Comparison of ENCODE assay signal across 1 cellular context in the genomic region with DNA sequence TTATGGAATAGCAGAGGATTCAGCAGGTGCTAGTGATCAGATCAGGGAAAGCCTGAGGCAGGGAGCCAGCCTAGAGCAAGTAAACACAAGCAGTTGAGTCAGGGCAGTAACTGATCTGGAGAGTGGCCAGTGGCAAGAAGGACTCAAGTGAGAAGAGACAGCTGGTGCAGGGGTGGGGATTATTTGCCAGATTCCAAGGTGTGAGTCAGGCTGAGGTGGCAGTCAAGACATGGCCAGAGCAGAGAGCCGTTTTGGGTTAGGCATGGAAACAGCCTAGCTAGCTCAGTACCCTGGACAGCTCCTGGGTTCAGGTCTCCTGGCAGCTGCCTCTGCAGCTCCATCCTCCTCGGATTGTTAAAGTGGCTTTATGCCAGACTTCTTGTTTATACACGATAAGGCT.
TF ChIP-seq lines count a peak whose summit lies in the region.

No MANE protein-coding gene starts in this region.

TF ChIP-seq in HepG2, 621 proteins besides CTCF, POLR2A, EP300 and RAD21 (continued from another document):
- TF ChIP-seq, protein P1, sequence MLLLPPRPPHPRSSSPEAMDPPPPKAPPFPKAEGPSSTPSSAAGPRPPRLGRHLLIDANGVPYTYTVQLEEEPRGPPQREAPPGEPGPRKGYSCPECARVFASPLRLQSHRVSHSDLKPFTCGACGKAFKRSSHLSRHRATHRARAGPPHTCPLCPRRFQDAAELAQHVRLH (CRISPR knock-in tag; IDR thresholded peaks at IDR 0.05; ENCODE audit: borderline replicate concordance, low read depth) = peak; percentile 80; the same call in 1 of the 2 replicates
- TF ChIP-seq ZNF24 (IDR thresholded peaks at IDR 0.05) (no peak), ZNF747 (CRISPR knock-in tag; IDR thresholded peaks at IDR 0.05; ENCODE audit: borderline replicate concordance) (no peak), HOXA3 (CRISPR knock-in tag; IDR thresholded peaks at IDR 0.05) (peak; percentile 45; the same call in 1 of the 2 replicates), TOE1 (CRISPR knock-in tag; IDR thresholded peaks at IDR 0.05) (no peak), TEAD3 (CRISPR knock-in tag; optimal IDR thresholded peaks at IDR 0.05; ENCODE audit: borderline replicate concordance) (peak; percentile 40), SOX5 (CRISPR knock-in tag; IDR thresholded peaks at IDR 0.05; ENCODE audit: borderline replicate concordance) (no peak; the same call in 1 of the 2 replicates), HNRNPK (IDR thresholded peaks at IDR 0.05; ENCODE audit: low read depth, low read length, poor library complexity, severe bottlenecking) (no peak), ARNT2 (CRISPR knock-in tag; IDR thresholded peaks at IDR 0.05; ENCODE audit: low read depth) (peak; percentile 32; the same call in 1 of the 2 replicates), ZNF883 (CRISPR knock-in tag; IDR thresholded peaks at IDR 0.05; ENCODE audit: not compliant biosample characterization) (peak; percentile 51), ZNF839 (CRISPR knock-in tag; IDR thresholded peaks at IDR 0.05; ENCODE audit: borderline replicate concordance) (no peak), ESRRA (CRISPR knock-in tag; IDR thresholded peaks at IDR 0.05; ENCODE audit: low read depth) (no peak), HHEX (CRISPR knock-in tag; IDR thresholded peaks at IDR 0.05) (no peak), ZNF562 (CRISPR knock-in tag; IDR thresholded peaks at IDR 0.05; ENCODE audit: borderline replicate concordance) (no peak), THAP11 (CRISPR knock-in tag; IDR thresholded peaks at IDR 0.05) (peak; percentile 54), ZNF598 (CRISPR knock-in tag; IDR thresholded peaks at IDR 0.05; ENCODE audit: borderline replicate concordance) (no peak), KAT8 (CRISPR knock-in tag; IDR thresholded peaks at IDR 0.05) (no peak)
- TF ChIP-seq, protein P2, sequence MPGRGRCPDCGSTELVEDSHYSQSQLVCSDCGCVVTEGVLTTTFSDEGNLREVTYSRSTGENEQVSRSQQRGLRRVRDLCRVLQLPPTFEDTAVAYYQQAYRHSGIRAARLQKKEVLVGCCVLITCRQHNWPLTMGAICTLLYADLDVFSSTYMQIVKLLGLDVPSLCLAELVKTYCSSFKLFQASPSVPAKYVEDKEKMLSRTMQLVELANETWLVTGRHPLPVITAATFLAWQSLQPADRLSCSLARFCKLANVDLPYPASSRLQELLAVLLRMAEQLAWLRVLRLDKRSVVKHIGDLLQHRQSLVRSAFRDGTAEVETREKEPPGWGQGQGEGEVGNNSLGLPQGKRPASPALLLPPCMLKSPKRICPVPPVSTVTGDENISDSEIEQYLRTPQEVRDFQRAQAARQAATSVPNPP (CRISPR knock-in tag; IDR thresholded peaks at IDR 0.05) = no peak
- TF ChIP-seq, protein P3, sequence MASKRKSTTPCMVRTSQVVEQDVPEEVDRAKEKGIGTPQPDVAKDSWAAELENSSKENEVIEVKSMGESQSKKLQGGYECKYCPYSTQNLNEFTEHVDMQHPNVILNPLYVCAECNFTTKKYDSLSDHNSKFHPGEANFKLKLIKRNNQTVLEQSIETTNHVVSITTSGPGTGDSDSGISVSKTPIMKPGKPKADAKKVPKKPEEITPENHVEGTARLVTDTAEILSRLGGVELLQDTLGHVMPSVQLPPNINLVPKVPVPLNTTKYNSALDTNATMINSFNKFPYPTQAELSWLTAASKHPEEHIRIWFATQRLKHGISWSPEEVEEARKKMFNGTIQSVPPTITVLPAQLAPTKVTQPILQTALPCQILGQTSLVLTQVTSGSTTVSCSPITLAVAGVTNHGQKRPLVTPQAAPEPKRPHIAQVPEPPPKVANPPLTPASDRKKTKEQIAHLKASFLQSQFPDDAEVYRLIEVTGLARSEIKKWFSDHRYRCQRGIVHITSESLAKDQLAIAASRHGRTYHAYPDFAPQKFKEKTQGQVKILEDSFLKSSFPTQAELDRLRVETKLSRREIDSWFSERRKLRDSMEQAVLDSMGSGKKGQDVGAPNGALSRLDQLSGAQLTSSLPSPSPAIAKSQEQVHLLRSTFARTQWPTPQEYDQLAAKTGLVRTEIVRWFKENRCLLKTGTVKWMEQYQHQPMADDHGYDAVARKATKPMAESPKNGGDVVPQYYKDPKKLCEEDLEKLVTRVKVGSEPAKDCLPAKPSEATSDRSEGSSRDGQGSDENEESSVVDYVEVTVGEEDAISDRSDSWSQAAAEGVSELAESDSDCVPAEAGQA (IDR thresholded peaks at IDR 0.05; ENCODE audit: low read depth) = no peak
- TF ChIP-seq, protein P3 (CRISPR knock-in tag; IDR thresholded peaks at IDR 0.05; ENCODE audit: borderline replicate concordance) = 0 out of 2 replicates have a peak, but pooled peaks have one; percentile 43
- TF ChIP-seq, protein P4, sequence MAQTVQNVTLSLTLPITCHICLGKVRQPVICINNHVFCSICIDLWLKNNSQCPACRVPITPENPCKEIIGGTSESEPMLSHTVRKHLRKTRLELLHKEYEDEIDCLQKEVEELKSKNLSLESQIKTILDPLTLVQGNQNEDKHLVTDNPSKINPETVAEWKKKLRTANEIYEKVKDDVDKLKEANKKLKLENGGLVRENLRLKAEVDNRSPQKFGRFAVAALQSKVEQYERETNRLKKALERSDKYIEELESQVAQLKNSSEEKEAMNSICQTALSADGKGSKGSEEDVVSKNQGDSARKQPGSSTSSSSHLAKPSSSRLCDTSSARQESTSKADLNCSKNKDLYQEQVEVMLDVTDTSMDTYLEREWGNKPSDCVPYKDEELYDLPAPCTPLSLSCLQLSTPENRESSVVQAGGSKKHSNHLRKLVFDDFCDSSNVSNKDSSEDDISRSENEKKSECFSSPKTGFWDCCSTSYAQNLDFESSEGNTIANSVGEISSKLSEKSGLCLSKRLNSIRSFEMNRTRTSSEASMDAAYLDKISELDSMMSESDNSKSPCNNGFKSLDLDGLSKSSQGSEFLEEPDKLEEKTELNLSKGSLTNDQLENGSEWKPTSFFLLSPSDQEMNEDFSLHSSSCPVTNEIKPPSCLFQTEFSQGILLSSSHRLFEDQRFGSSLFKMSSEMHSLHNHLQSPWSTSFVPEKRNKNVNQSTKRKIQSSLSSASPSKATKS (CRISPR knock-in tag; IDR thresholded peaks at IDR 0.05) = no peak
- TF ChIP-seq, protein P5, sequence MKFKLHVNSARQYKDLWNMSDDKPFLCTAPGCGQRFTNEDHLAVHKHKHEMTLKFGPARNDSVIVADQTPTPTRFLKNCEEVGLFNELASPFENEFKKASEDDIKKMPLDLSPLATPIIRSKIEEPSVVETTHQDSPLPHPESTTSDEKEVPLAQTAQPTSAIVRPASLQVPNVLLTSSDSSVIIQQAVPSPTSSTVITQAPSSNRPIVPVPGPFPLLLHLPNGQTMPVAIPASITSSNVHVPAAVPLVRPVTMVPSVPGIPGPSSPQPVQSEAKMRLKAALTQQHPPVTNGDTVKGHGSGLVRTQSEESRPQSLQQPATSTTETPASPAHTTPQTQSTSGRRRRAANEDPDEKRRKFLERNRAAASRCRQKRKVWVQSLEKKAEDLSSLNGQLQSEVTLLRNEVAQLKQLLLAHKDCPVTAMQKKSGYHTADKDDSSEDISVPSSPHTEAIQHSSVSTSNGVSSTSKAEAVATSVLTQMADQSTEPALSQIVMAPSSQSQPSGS (CRISPR knock-in tag; IDR thresholded peaks at IDR 0.05) = peak; percentile 47; the same call in 1 of the 2 replicates
